ENCODE assay signal across 20 cellular contexts in genomic region chr4:8311096-8312068, GRCh38. TPM values are rescaled to one million over a fixed set of nuclear protein-coding genes. Genes with fewer than 3 reads are reported as not detected.
DNase-seq lines count a peak whose midpoint lies in the region; ATAC-seq and TF ChIP-seq lines count a peak whose summit lies in the region.
"Had no signal": no experiment of that assay in that cellular context is flagged by ENCODE, and none has a peak within 500 bp of the region (broad histone marks: within the 10 kb centered on the region; RNA-seq: fewer than 3 reads in every experiment).

No MANE protein-coding gene starts in this region.

- TF ChIP-seq CTCF in ascending aorta (IDR thresholded peaks at IDR 0.05) (no peak), suprapubic skin (IDR thresholded peaks at IDR 0.05) (no peak), nephron progenitor cell (IDR thresholded peaks at IDR 0.05) (no peak)

- CTCF ChIA-PET in activated CD8-positive, alpha-beta memory T cell treated with anti-CD3 and anti-CD28 coated beads, Interleukin-2, amount 10 ng/mL, durations not matched to agents 7 days and 5 days (lab: Charles Lee) = no interaction called here

- intact Hi-C loops in ascending aorta (cut with DNase I) = no loop called here

- TF ChIP-seq EP300 in suprapubic skin (IDR thresholded peaks at IDR 0.05) = no peak

- H3K4me1 ChIP-seq in ascending aorta (peaks cover 0 to 5% of the 10 kb centered on the region in 2 donors), suprapubic skin (peaks cover 25% of the 10 kb centered on the region)

- H3K27me3 ChIP-seq in ascending aorta (no peaks in the 10 kb centered on the region), suprapubic skin (peaks cover 11% of the 10 kb centered on the region)

- H3K27ac ChIP-seq in ascending aorta (no peak overlapping the region), suprapubic skin (no peak overlapping the region)
- H3K27ac ChIP-seq: 22Rv1, HL-60, RWPE1 had no signal

- no peaks in the 10 kb centered on the region for H3K9me3 ChIP-seq in ascending aorta
- no peaks in the 10 kb centered on the region for H3K9me3 ChIP-seq in suprapubic skin

- H3K27me3 Mint-ChIP-seq in activated CD8-positive, alpha-beta memory T cell treated with anti-CD3 and anti-CD28 coated beads, Interleukin-2, amount 10 ng/mL, durations not matched to agents 7 days and 5 days = peaks cover 8% of the 10 kb centered on the region
- peaks cover 22% of the 10 kb centered on the region for H3K27me3 Mint-ChIP-seq in nephron progenitor cell (ENCODE audit: low read depth, poor library complexity)

- 83% methylated on average over 13 of the region's 13 CpGs for WGBS in suprapubic skin

- no peak overlapping the region for H3K27ac Mint-ChIP-seq in activated CD8-positive, alpha-beta memory T cell treated with anti-CD3 and anti-CD28 coated beads, Interleukin-2, amount 10 ng/mL, durations not matched to agents 7 days and 5 days
- H3K27ac Mint-ChIP-seq in nephron progenitor cell = no peak overlapping the region
- H3K27ac Mint-ChIP-seq: H9 had no signal

- TF ChIP-seq POLR2A in suprapubic skin (IDR thresholded peaks at IDR 0.05) = no peak

- no peaks in the 10 kb centered on the region for H3K36me3 Mint-ChIP-seq in activated CD8-positive, alpha-beta memory T cell treated with anti-CD3 and anti-CD28 coated beads, Interleukin-2, amount 10 ng/mL, durations not matched to agents 7 days and 5 days
- no peaks in the 10 kb centered on the region for H3K36me3 Mint-ChIP-seq in nephron progenitor cell (ENCODE audit: low read depth)

- H3K9me3 Mint-ChIP-seq in activated CD8-positive, alpha-beta memory T cell treated with anti-CD3 and anti-CD28 coated beads, Interleukin-2, amount 10 ng/mL, durations not matched to agents 7 days and 5 days (ENCODE audit: low read depth) = no peaks in the 10 kb centered on the region
- peaks cover 17% of the 10 kb centered on the region for H3K9me3 Mint-ChIP-seq in nephron progenitor cell

- no peaks in the 10 kb centered on the region for H3K4me1 Mint-ChIP-seq in activated CD8-positive, alpha-beta memory T cell treated with anti-CD3 and anti-CD28 coated beads, Interleukin-2, amount 10 ng/mL, durations not matched to agents 7 days and 5 days
- peaks cover 23% of the 10 kb centered on the region for H3K4me1 Mint-ChIP-seq in nephron progenitor cell

- peak; percentile 6 for DNase-seq in activated CD8-positive, alpha-beta memory T cell treated with anti-CD3 and anti-CD28 coated beads, Interleukin-2, amount 50 U/mL, for 4 hours
- no peak for DNase-seq in activated CD8-positive, alpha-beta memory T cell treated with anti-CD3 and anti-CD28 coated beads, Interleukin-2, amount 10 ng/mL, durations not matched to agents 7 days and 5 days
- peak; percentile 6 to 40 for DNase-seq in ascending aorta (ENCODE audit: low spot score in 2 of 2)
- peak; percentile 65 for DNase-seq in mesenteric fat pad (ENCODE audit: low spot score)
- peak; percentile 43 to 58 for DNase-seq in suprapubic skin (ENCODE audit: low spot score in 2 of 2)
- no peak for DNase-seq in nephron progenitor cell
- DNase-seq: DND-41, H9, KBM-7, MV-4-11, NCI-H1417 treated with DMSO at 0.1 percent for 48 hours, NCI-H2029 treated with DMSO at 0.1 percent for 48 hours, NCI-H748 treated with DMSO at 0.1 percent for 48 hours, PC-3 had no signal

- H3K4me3 ChIP-seq in ascending aorta (no peak overlapping the region), suprapubic skin (no peak overlapping the region)

- H3K4me3 Mint-ChIP-seq in activated CD8-positive, alpha-beta memory T cell treated with anti-CD3 and anti-CD28 coated beads, Interleukin-2, amount 10 ng/mL, durations not matched to agents 7 days and 5 days = no peak overlapping the region
- H3K4me3 Mint-ChIP-seq in nephron progenitor cell = no peak overlapping the region
- H3K4me3 Mint-ChIP-seq: H9 had no signal

- ATAC-seq in activated CD8-positive, alpha-beta memory T cell treated with anti-CD3 and anti-CD28 coated beads, Interleukin-2, amount 10 ng/mL, durations not matched to agents 7 days and 5 days = no peak
- ATAC-seq in HG02571 (IDR thresholded peaks at IDR 0.05; ENCODE audit: unreplicated experiment) = no peak
- no peak for ATAC-seq in HG02798 (IDR thresholded peaks at IDR 0.05; ENCODE audit: poor library complexity, unreplicated experiment)
- ATAC-seq: PC-3 had no signal

- H3K36me3 ChIP-seq in ascending aorta (no peaks in the 10 kb centered on the region), suprapubic skin (no peaks in the 10 kb centered on the region)

RNA-seq across cellular contexts. Expression of gene HTRA3, which starts 41.8 kb away (rescaled TPM):
- total RNA-seq in activated CD8-positive, alpha-beta memory T cell treated with anti-CD3 and anti-CD28 coated beads, Interleukin-2, amount 10 ng/mL, durations not matched to agents 7 days and 5 days = not detected
- total RNA-seq in ascending aorta (52.6 TPM), mesenteric fat pad (58.5 TPM), suprapubic skin (10 to 100 TPM in 2 of 4 donors, 1 to 10 TPM in 2; 3.3 to 22.5 (median 10.3) TPM)
- total RNA-seq: NCI-H460 had no signal

Comparison
In these comparisons a context has a peak if more than half of its experiments do, and no peak if none do; other contexts are left out.
1. DNase-seq: peak in activated CD8-positive, alpha-beta memory T cell treated with anti-CD3 and anti-CD28 coated beads, Interleukin-2, amount 50 U/mL, for 4 hours (single experiment), ascending aorta (2 of 2), mesenteric fat pad (single experiment) and suprapubic skin (2 of 2); none in activated CD8-positive, alpha-beta memory T cell treated with anti-CD3 and anti-CD28 coated beads, Interleukin-2, amount 10 ng/mL, durations not matched to agents 7 days and 5 days (single experiment) and nephron progenitor cell (single experiment).
2. RNA of gene HTRA3, which starts 41.8 kb away (total RNA-seq): 58.5 TPM in mesenteric fat pad (single experiment), 52.6 TPM in ascending aorta (single experiment) and 3.3 to 22.5 TPM in suprapubic skin; not detected in activated CD8-positive, alpha-beta memory T cell treated with anti-CD3 and anti-CD28 coated beads, Interleukin-2, amount 10 ng/mL, durations not matched to agents 7 days and 5 days; every median in the first group is over 4 times any median in the second.